In the genomic region with DNA sequence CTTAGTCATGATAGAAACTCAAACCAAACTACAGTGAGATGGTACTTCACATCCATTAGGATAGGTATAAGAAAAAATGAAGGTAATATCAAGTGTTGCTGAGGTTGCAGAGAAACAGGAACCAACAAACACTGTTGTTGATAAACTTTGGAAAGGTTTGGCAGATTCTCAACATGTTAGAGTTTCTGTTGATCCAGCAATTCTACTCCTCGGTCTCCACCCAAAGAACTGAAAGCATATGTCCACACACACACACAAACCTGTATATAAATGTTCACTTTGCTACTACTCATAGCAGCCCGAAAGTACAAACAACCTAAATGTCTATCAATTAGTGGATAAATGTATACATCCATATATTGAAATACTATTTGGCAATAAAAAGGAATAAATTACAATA, we compare ENCODE assay signal across 21 cellular contexts.
A peak's percentile ranks its signal among the peaks of the same experiment; 100 is the strongest.
DNase-seq lines count a peak whose midpoint lies in the region; ATAC-seq, FAIRE-seq and TF ChIP-seq lines count a peak whose summit lies in the region.
"Had no signal": no experiment of that assay in that cellular context is flagged by ENCODE, and none has a peak within 500 bp of the region (broad histone marks: within the 10 kb centered on the region; RNA-seq: fewer than 3 reads in every experiment).

No MANE protein-coding gene starts in this region.

- H3K27me3 Mint-ChIP-seq in T-helper 1 cell treated with Interleukin-12 subunit alpha and Interleukin-12 subunit beta and Interleukin-4 antibody, amounts not matched to agents 30 μg/mL and 1 μg/mL, for 36 hours (ENCODE audit: low read depth), result no peaks in the 10 kb centered on the region
- H3K27me3 Mint-ChIP-seq in activated T-helper 1 cell treated with anti-CD3 and anti-CD28 coated beads, Interleukin-12 subunit alpha, Interleukin-12 subunit beta, Interleukin-2, Interleukin-4 antibody, amounts not matched to agents 30 ng/mL and 10 ng/mL and 1 ng/mL, durations not matched to agents 14 hours and 24 hours and 36 hours (ENCODE audit: insufficient read depth), result no peaks in the 10 kb centered on the region
- H3K27me3 Mint-ChIP-seq: B cell had no signal

- H3K27ac Mint-ChIP-seq in T-helper 1 cell treated with Interleukin-12 subunit alpha and Interleukin-12 subunit beta and Interleukin-4 antibody, amounts not matched to agents 30 μg/mL and 1 μg/mL, for 36 hours, result peak overlapping the region; percentile 52
- H3K27ac Mint-ChIP-seq in activated T-helper 1 cell treated with anti-CD3 and anti-CD28 coated beads, Interleukin-12 subunit alpha, Interleukin-12 subunit beta, Interleukin-2, Interleukin-4 antibody, amounts not matched to agents 30 ng/mL and 10 ng/mL and 1 ng/mL, durations not matched to agents 14 hours and 24 hours and 36 hours, result peak overlapping the region; percentile 78
- H3K27ac Mint-ChIP-seq: B cell; CD8-positive, alpha-beta T cell; HFFc6 had no signal

- peak; percentile 61 for ATAC-seq in left colon
- ATAC-seq in GM21367 (IDR thresholded peaks at IDR 0.05; ENCODE audit: unreplicated experiment), result no peak
- ATAC-seq: CD8-positive, alpha-beta T cell; GM12878 had no signal

- no peak for TF ChIP-seq POLR2A in GM12891 (IDR thresholded peaks at IDR 0.05; ENCODE audit: low read depth, low read length)

- DNase-seq in T-helper 1 cell (no peak), GM12891 (ENCODE audit: insufficient read length, low spot score) (no peak), left colon (no peak), NCI-H1048 (lab: John Stamatoyannopoulos, UW) (no peak), GF-D8 (lab: John Stamatoyannopoulos, UW) (no peak)
- DNase-seq in activated T-helper 1 cell treated with anti-CD3 and anti-CD28 coated beads, Interleukin-12 subunit alpha, Interleukin-12 subunit beta, Interleukin-2, Interleukin-4 antibody, amounts not matched to agents 30 ng/mL and 10 ng/mL and 1 ng/mL, durations not matched to agents 14 hours and 24 hours and 36 hours (ENCODE audit: low spot score), result no peak
- DNase-seq: Caco-2; CD4-positive, CD25-positive, alpha-beta regulatory T cell; CD8-positive, alpha-beta T cell; DMS153; DND-41; GOT3; HFFc6 had no signal

- peaks cover 30% of the 10 kb centered on the region for H3K9me3 Mint-ChIP-seq in T-helper 1 cell treated with Interleukin-12 subunit alpha and Interleukin-12 subunit beta and Interleukin-4 antibody, amounts not matched to agents 30 μg/mL and 1 μg/mL, for 36 hours
- peaks cover 30% of the 10 kb centered on the region for H3K9me3 Mint-ChIP-seq in activated T-helper 1 cell treated with anti-CD3 and anti-CD28 coated beads, Interleukin-12 subunit alpha, Interleukin-12 subunit beta, Interleukin-2, Interleukin-4 antibody, amounts not matched to agents 30 ng/mL and 10 ng/mL and 1 ng/mL, durations not matched to agents 14 hours and 24 hours and 36 hours
- H3K9me3 Mint-ChIP-seq: CD8-positive, alpha-beta T cell had no signal

- H3K4me3 Mint-ChIP-seq in T-helper 1 cell treated with Interleukin-12 subunit alpha and Interleukin-12 subunit beta and Interleukin-4 antibody, amounts not matched to agents 30 μg/mL and 1 μg/mL, for 36 hours, result peak overlapping the region; percentile 13
- no peak overlapping the region for H3K4me3 Mint-ChIP-seq in activated T-helper 1 cell treated with anti-CD3 and anti-CD28 coated beads, Interleukin-12 subunit alpha, Interleukin-12 subunit beta, Interleukin-2, Interleukin-4 antibody, amounts not matched to agents 30 ng/mL and 10 ng/mL and 1 ng/mL, durations not matched to agents 14 hours and 24 hours and 36 hours
- H3K4me3 Mint-ChIP-seq: B cell; CD4-positive, CD25-positive, alpha-beta regulatory T cell; CD8-positive, alpha-beta T cell; HFFc6 had no signal

- FAIRE-seq in GM12891 (lab: Jason Lieb, UNC), result peak; percentile 9
- FAIRE-seq: A204.1, G401.6, GM12878, GM18507, H54 had no signal

- peaks cover 60% of the 10 kb centered on the region for H3K4me1 Mint-ChIP-seq in T-helper 1 cell treated with Interleukin-12 subunit alpha and Interleukin-12 subunit beta and Interleukin-4 antibody, amounts not matched to agents 30 μg/mL and 1 μg/mL, for 36 hours (ENCODE audit: low read depth)
- peaks cover 72% of the 10 kb centered on the region for H3K4me1 Mint-ChIP-seq in activated T-helper 1 cell treated with anti-CD3 and anti-CD28 coated beads, Interleukin-12 subunit alpha, Interleukin-12 subunit beta, Interleukin-2, Interleukin-4 antibody, amounts not matched to agents 30 ng/mL and 10 ng/mL and 1 ng/mL, durations not matched to agents 14 hours and 24 hours and 36 hours (ENCODE audit: low read depth)

- peaks cover 51% of the 10 kb centered on the region for H3K36me3 Mint-ChIP-seq in T-helper 1 cell treated with Interleukin-12 subunit alpha and Interleukin-12 subunit beta and Interleukin-4 antibody, amounts not matched to agents 30 μg/mL and 1 μg/mL, for 36 hours (ENCODE audit: low read depth)
- peaks cover 69% of the 10 kb centered on the region for H3K36me3 Mint-ChIP-seq in activated T-helper 1 cell treated with anti-CD3 and anti-CD28 coated beads, Interleukin-12 subunit alpha, Interleukin-12 subunit beta, Interleukin-2, Interleukin-4 antibody, amounts not matched to agents 30 ng/mL and 10 ng/mL and 1 ng/mL, durations not matched to agents 14 hours and 24 hours and 36 hours (ENCODE audit: low read depth)
- H3K36me3 Mint-ChIP-seq: CD4-positive, CD25-positive, alpha-beta regulatory T cell; CD8-positive, alpha-beta T cell had no signal

- intact Hi-C loops in activated T-helper 1 cell treated with anti-CD3 and anti-CD28 coated beads, Interleukin-12 subunit alpha, Interleukin-12 subunit beta, Interleukin-2, Interleukin-4 antibody, amounts not matched to agents 30 ng/mL and 10 ng/mL and 1 ng/mL, durations not matched to agents 14 hours and 24 hours and 36 hours (cut with micrococcal nuclease), result no loop called here
- intact Hi-C loops in left colon (cut with DNase I, micrococcal nuclease), result no loop called here

TF ChIP-seq in GM12891, 5 proteins besides CTCF, POLR2A, EP300 and RAD21:
- TF ChIP-seq SPI1 (IDR thresholded peaks at IDR 0.05; ENCODE audit: low read depth, low read length) (no peak), POU2F2 (IDR thresholded peaks at IDR 0.05; ENCODE audit: low read depth, low read length) (no peak), POLR2AphosphoS5 (IDR thresholded peaks at IDR 0.05; ENCODE audit: low read depth, low read length) (no peak), TAF1 (IDR thresholded peaks at IDR 0.05; ENCODE audit: low read depth, low read length) (no peak), PAX5 (IDR thresholded peaks at IDR 0.05; ENCODE audit: insufficient read depth, low read length, severe bottlenecking) (no peak)
TF ChIP-seq in GM12891: peak in this region for 0.
